Comparison of ENCODE assay signal across 25 cellular contexts in the genomic region with DNA sequence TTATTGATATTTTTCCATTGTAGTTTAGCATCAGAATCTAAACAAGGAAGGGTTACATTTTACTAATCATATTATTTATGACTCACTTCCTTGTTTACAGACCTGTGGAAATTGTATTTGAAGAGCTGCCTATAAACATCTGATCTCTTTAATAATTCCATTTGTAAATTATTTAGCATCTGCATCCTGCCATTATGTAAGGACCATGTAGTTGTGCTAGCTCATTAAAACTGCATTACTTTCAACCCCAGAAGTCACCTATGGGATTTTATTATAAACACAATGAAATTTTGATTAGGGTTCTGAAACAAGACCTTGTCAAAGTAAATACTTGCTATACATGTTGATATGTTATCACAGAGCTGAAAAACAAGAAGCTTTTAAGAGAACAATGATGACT.
"Had no signal": no experiment of that assay in that cellular context is flagged by ENCODE, and none has a peak within 500 bp of the region (broad histone marks: within the 10 kb centered on the region; RNA-seq: fewer than 3 reads in every experiment).

No MANE protein-coding gene starts in this region.

- H3K27ac ChIP-seq: lower lobe of right lung, pancreas, prostate gland, skin epidermis, stomach, testis, thyroid gland, transverse colon, upper lobe of left lung, vagina had no signal

- H3K27me3 ChIP-seq: pancreas, stomach, testis, thyroid gland, transverse colon, upper lobe of left lung, vagina had no signal

- H3K36me3 ChIP-seq: lower lobe of right lung, pancreas, prostate gland, stomach, thyroid gland, transverse colon, upper lobe of left lung, vagina had no signal

- ATAC-seq: lower lobe of right lung; naive thymus-derived CD8-positive, alpha-beta T cell; pancreas; right cardiac atrium; sciatic nerve; stimulated activated naive B cell treated with anti-CD40 and anti-IgM and Interleukin-4, amounts not matched to agents 10 μg/mL and 1 μg/mL and 100 μg/mL, for 72 hours; stimulated activated naive CD8-positive, alpha-beta T cell treated with anti-CD3 and anti-CD28 coated beads, Interleukin-15, Interleukin-2, amounts not matched to agents 100 U/mL and 50 U/mL, for 24 hours had no signal

- DNase-seq: islet precursor cell; lower lobe of right lung; mammary epithelial cell; mesenchymal stem cell; naive thymus-derived CD8-positive, alpha-beta T cell; nucleus accumbens; pancreas; posterior cingulate gyrus; retina; right cardiac atrium; stimulated activated CD4-positive, alpha-beta T cell treated with anti-CD3 and anti-CD28 coated beads, Interleukin-12 subunit alpha, Interleukin-12 subunit beta, amount 100 ng/mL, for 4 hours; stimulated activated CD4-positive, alpha-beta T cell treated with anti-CD3 and anti-CD28 coated beads, Interleukin-15, amount 100 ng/mL, for 24 hours; stimulated activated CD4-positive, alpha-beta T cell treated with anti-CD3 and anti-CD28 coated beads, Interleukin-2, amount 100 ng/mL, for 24 hours; stimulated activated CD4-positive, alpha-beta T cell treated with anti-CD3 and anti-CD28 coated beads, Interleukin-4, amount 100 ng/mL, for 1 hour; stimulated activated naive B cell treated with anti-CD40 and anti-IgM and Interleukin-4, amounts not matched to agents 10 μg/mL and 1 μg/mL and 100 μg/mL, for 72 hours; stimulated activated naive CD8-positive, alpha-beta T cell treated with anti-CD3 and anti-CD28 coated beads, Interleukin-15, Interleukin-2, amounts not matched to agents 100 U/mL and 50 U/mL, for 24 hours; stomach; testis; thyroid gland; transverse colon; upper lobe of left lung had no signal

- H3K9me3 ChIP-seq: lower lobe of right lung, pancreas, prostate gland, stomach, testis, thyroid gland, transverse colon, upper lobe of left lung, vagina had no signal

- FAIRE-seq: pancreas had no signal

- H3K4me3 ChIP-seq: lower lobe of right lung, pancreas, prostate gland, skin epidermis, stomach, testis, thyroid gland, transverse colon, upper lobe of left lung, vagina had no signal

- H3K4me1 ChIP-seq: lower lobe of right lung, pancreas, prostate gland, stomach, testis, thyroid gland, transverse colon, upper lobe of left lung, vagina had no signal
